31 cellular contexts compared by ENCODE assay signal in genomic region chr10:127252818-127253217, GRCh38. TPM values are rescaled to one million over a fixed set of nuclear protein-coding genes. Genes with fewer than 3 reads are reported as not detected.
"Had no signal": no experiment of that assay in that cellular context is flagged by ENCODE, and none has a peak within 500 bp of the region (broad histone marks: within the 10 kb centered on the region; RNA-seq: fewer than 3 reads in every experiment).

No MANE protein-coding gene starts in this region.

- H3K36me3 ChIP-seq: prostate gland, uterus had no signal

- H3K79me2 ChIP-seq: hepatocyte had no signal

- H3K4me1 ChIP-seq: lower lobe of right lung, pancreas, prostate gland, stomach, tibial artery, uterus had no signal

- ATAC-seq: heart right ventricle; left colon; left lung; lower lobe of right lung; naive thymus-derived CD8-positive, alpha-beta T cell; pancreas; right cardiac atrium; sciatic nerve; stimulated activated naive B cell treated with anti-CD40 and anti-IgM and Interleukin-4, amounts not matched to agents 10 μg/mL and 1 μg/mL and 100 μg/mL, for 72 hours; stimulated activated naive CD8-positive, alpha-beta T cell treated with anti-CD3 and anti-CD28 coated beads, Interleukin-15, Interleukin-2, amounts not matched to agents 100 U/mL and 50 U/mL, for 24 hours had no signal

- H3K9me3 Mint-ChIP-seq: type B pancreatic cell had no signal

- H3K27me3 Mint-ChIP-seq: stimulated activated naive B cell treated with anti-CD40 and anti-IgM and Interleukin-4, amounts not matched to agents 10 μg/mL and 1 μg/mL and 100 μg/mL, for 72 hours; type B pancreatic cell had no signal

- H2AFZ ChIP-seq: hepatocyte had no signal

- H3K36me3 Mint-ChIP-seq: naive thymus-derived CD8-positive, alpha-beta T cell; stimulated activated naive B cell treated with anti-CD40 and anti-IgM and Interleukin-4, amounts not matched to agents 10 μg/mL and 1 μg/mL and 100 μg/mL, for 72 hours had no signal

- H3K4me3 ChIP-seq: heart right ventricle, hepatocyte, left lung, lower lobe of right lung, pancreas, prostate gland, skin epidermis, stomach, thoracic aorta, tibial artery, uterus had no signal

- H3K4me3 Mint-ChIP-seq: naive thymus-derived CD8-positive, alpha-beta T cell; stimulated activated naive B cell treated with anti-CD40 and anti-IgM and Interleukin-4, amounts not matched to agents 10 μg/mL and 1 μg/mL and 100 μg/mL, for 72 hours; type B pancreatic cell had no signal

- DNase-seq: heart right ventricle; kidney glomerular epithelial cell; left colon; left lung; lower lobe of right lung; mammary epithelial cell; mesenchymal stem cell; naive thymus-derived CD8-positive, alpha-beta T cell; nucleus accumbens; pancreas; posterior cingulate gyrus; retina; right cardiac atrium; stimulated activated CD4-positive, alpha-beta T cell treated with anti-CD3 and anti-CD28 coated beads, Interleukin-12 subunit alpha, Interleukin-12 subunit beta, amount 100 ng/mL, for 4 hours; stimulated activated CD4-positive, alpha-beta T cell treated with anti-CD3 and anti-CD28 coated beads, Interleukin-15, amount 100 ng/mL, for 24 hours; stimulated activated CD4-positive, alpha-beta T cell treated with anti-CD3 and anti-CD28 coated beads, Interleukin-2, amount 100 ng/mL, for 24 hours; stimulated activated CD4-positive, alpha-beta T cell treated with anti-CD3 and anti-CD28 coated beads, Interleukin-4, amount 100 ng/mL, for 1 hour; stimulated activated naive B cell treated with anti-CD40 and anti-IgM and Interleukin-4, amounts not matched to agents 10 μg/mL and 1 μg/mL and 100 μg/mL, for 72 hours; stimulated activated naive CD8-positive, alpha-beta T cell treated with anti-CD3 and anti-CD28 coated beads, Interleukin-15, Interleukin-2, amounts not matched to agents 100 U/mL and 50 U/mL, for 24 hours; stomach; tibial artery; uterus had no signal

- H3K9me3 ChIP-seq: heart right ventricle, left lung, lower lobe of right lung, pancreas, prostate gland, stomach, thoracic aorta, tibial artery, uterus had no signal

- H3K4me2 ChIP-seq: hepatocyte had no signal

- H3K27me3 ChIP-seq: heart right ventricle, hepatocyte, left lung, pancreas, stomach, tibial artery, uterus had no signal

- H3K27ac ChIP-seq: heart right ventricle, hepatocyte, lower lobe of right lung, pancreas, prostate gland, skin epidermis, stomach, thoracic aorta, tibial artery, uterus had no signal

- H3K27ac Mint-ChIP-seq: naive thymus-derived CD8-positive, alpha-beta T cell; stimulated activated naive B cell treated with anti-CD40 and anti-IgM and Interleukin-4, amounts not matched to agents 10 μg/mL and 1 μg/mL and 100 μg/mL, for 72 hours; type B pancreatic cell had no signal

RNA-seq across cellular contexts. Expression of gene INSYN2A, which starts 56.4 kb away (rescaled TPM):
- total RNA-seq: liver; lower lobe of right lung; mucosa of gallbladder; naive thymus-derived CD8-positive, alpha-beta T cell; right cardiac atrium; sciatic nerve had no signal
- polyA plus RNA-seq: keratinocyte; naive thymus-derived CD8-positive, alpha-beta T cell had no signal
